ENCODE assay signal across 15 cellular contexts in genomic region chr1:199510314-199510713, GRCh38.
DNase-seq lines count a peak whose midpoint lies in the region; ATAC-seq and TF ChIP-seq lines count a peak whose summit lies in the region.
"Had no signal": no experiment of that assay in that cellular context is flagged by ENCODE, and none has a peak within 500 bp of the region (broad histone marks: within the 10 kb centered on the region; RNA-seq: fewer than 3 reads in every experiment).

No MANE protein-coding gene starts in this region.

- CTCF ChIA-PET in CD4-positive, alpha-beta T cell (lab: Charles Lee): no interaction called here

- peak; percentile 88 for ATAC-seq in GM18870 (IDR thresholded peaks at IDR 0.05; ENCODE audit: unreplicated experiment)
- peak; percentile 88 for ATAC-seq in HG02588 (IDR thresholded peaks at IDR 0.05; ENCODE audit: unreplicated experiment)
- ATAC-seq in HG03354 (IDR thresholded peaks at IDR 0.05; ENCODE audit: poor library complexity, severe bottlenecking, unreplicated experiment): peak; percentile 72
- no peak for ATAC-seq in naive thymus-derived CD8-positive, alpha-beta T cell
- ATAC-seq in activated naive CD4-positive, alpha-beta T cell treated with anti-CD3 and anti-CD28 coated beads, Interleukin-2, amount 50 U/mL, for 72 hours: no peak
- ATAC-seq in CD4-positive, alpha-beta T cell (ENCODE audit: poor library complexity): no peak
- ATAC-seq: effector memory CD8-positive, alpha-beta T cell; left lobe of liver had no signal

- H3K4me3 Mint-ChIP-seq in nephron: no peak overlapping the region
- no peak overlapping the region for H3K4me3 Mint-ChIP-seq in naive thymus-derived CD8-positive, alpha-beta T cell
- no peak overlapping the region for H3K4me3 Mint-ChIP-seq in CD4-positive, alpha-beta T cell
- H3K4me3 Mint-ChIP-seq: CD4-positive, alpha-beta memory T cell; effector memory CD8-positive, alpha-beta T cell had no signal

- no peak for DNase-seq in naive thymus-derived CD8-positive, alpha-beta T cell
- DNase-seq in hippocampal formation (lab: John Stamatoyannopoulos, UW): no peak
- DNase-seq in activated naive CD4-positive, alpha-beta T cell treated with anti-CD3 and anti-CD28 coated beads, Interleukin-2, amount 50 U/mL, for 72 hours (ENCODE audit: low spot score in 2 of 2): no peak
- no peak for DNase-seq in CD4-positive, alpha-beta T cell
- DNase-seq: activated CD8-positive, alpha-beta memory T cell treated with anti-CD3 and anti-CD28 coated beads, Interleukin-2, amount 50 U/mL, for 48 hours; CD4-positive, alpha-beta memory T cell; effector memory CD8-positive, alpha-beta T cell; NCI-H187 treated with DMSO at 0.1 percent for 48 hours had no signal

- no peaks in the 10 kb centered on the region for H3K27me3 ChIP-seq in CD4-positive, alpha-beta T cell (ENCODE audit: control insufficient read depth, insufficient read depth, low read length)
- H3K27me3 ChIP-seq: neutrophil had no signal

- peak overlapping the region; percentile 15 to 35 (median 29) for H3K27ac Mint-ChIP-seq in nephron
- H3K27ac Mint-ChIP-seq in naive thymus-derived CD8-positive, alpha-beta T cell: no peak overlapping the region
- no peak overlapping the region for H3K27ac Mint-ChIP-seq in activated naive CD4-positive, alpha-beta T cell treated with anti-CD3 and anti-CD28 coated beads, Interleukin-2, amount 50 U/mL, for 72 hours
- no peak overlapping the region for H3K27ac Mint-ChIP-seq in CD4-positive, alpha-beta T cell
- H3K27ac Mint-ChIP-seq: CD4-positive, alpha-beta memory T cell; effector memory CD8-positive, alpha-beta T cell had no signal

- H3K9me3 ChIP-seq in CD4-positive, alpha-beta T cell (ENCODE audit: control insufficient read depth, low read length): no peaks in the 10 kb centered on the region
- H3K9me3 ChIP-seq: neutrophil had no signal

- H3K9me3 Mint-ChIP-seq in nephron: no peaks in the 10 kb centered on the region
- no peaks in the 10 kb centered on the region for H3K9me3 Mint-ChIP-seq in naive thymus-derived CD8-positive, alpha-beta T cell
- H3K9me3 Mint-ChIP-seq in activated naive CD4-positive, alpha-beta T cell treated with anti-CD3 and anti-CD28 coated beads, Interleukin-2, amount 50 U/mL, for 72 hours: no peaks in the 10 kb centered on the region
- H3K9me3 Mint-ChIP-seq in CD4-positive, alpha-beta T cell: no peaks in the 10 kb centered on the region
- H3K9me3 Mint-ChIP-seq: CD4-positive, alpha-beta memory T cell; effector memory CD8-positive, alpha-beta T cell; IgD-negative memory B cell had no signal

- H3K27ac ChIP-seq in CD4-positive, alpha-beta T cell (ENCODE audit: low read depth, low read length): no peak overlapping the region
- H3K27ac ChIP-seq: neutrophil had no signal

- TF ChIP-seq CTCF in nephron (IDR thresholded peaks at IDR 0.05; ENCODE audit: unreplicated experiment in 3 of 3): no peak
- TF ChIP-seq CTCF in CD4-positive, alpha-beta T cell (IDR thresholded peaks at IDR 0.05): no peak

- no peaks in the 10 kb centered on the region for H3K27me3 Mint-ChIP-seq in nephron (ENCODE audit: low read depth)
- H3K27me3 Mint-ChIP-seq in naive thymus-derived CD8-positive, alpha-beta T cell: no peaks in the 10 kb centered on the region
- no peaks in the 10 kb centered on the region for H3K27me3 Mint-ChIP-seq in CD4-positive, alpha-beta T cell

- no peaks in the 10 kb centered on the region for H3K36me3 Mint-ChIP-seq in nephron (ENCODE audit: low read depth)
- no peaks in the 10 kb centered on the region for H3K36me3 Mint-ChIP-seq in naive thymus-derived CD8-positive, alpha-beta T cell
- no peaks in the 10 kb centered on the region for H3K36me3 Mint-ChIP-seq in activated naive CD4-positive, alpha-beta T cell treated with anti-CD3 and anti-CD28 coated beads, Interleukin-2, amount 50 U/mL, for 72 hours
- H3K36me3 Mint-ChIP-seq in CD4-positive, alpha-beta T cell (ENCODE audit: low read depth): no peaks in the 10 kb centered on the region
- H3K36me3 Mint-ChIP-seq: CD4-positive, alpha-beta memory T cell; IgD-negative memory B cell had no signal

- POLR2A ChIA-PET in naive thymus-derived CD8-positive, alpha-beta T cell (lab: Charles Lee): no interaction called here
- POLR2A ChIA-PET in CD4-positive, alpha-beta T cell (lab: Charles Lee): no interaction called here

- peaks cover 4% of the 10 kb centered on the region for H3K4me1 Mint-ChIP-seq in nephron
- peaks cover 0 to 17% (median 0%) of the 10 kb centered on the region in 4 donors for H3K4me1 Mint-ChIP-seq in naive thymus-derived CD8-positive, alpha-beta T cell
- no peaks in the 10 kb centered on the region for H3K4me1 Mint-ChIP-seq in CD4-positive, alpha-beta T cell (ENCODE audit: low read depth)

- intact Hi-C loops in CD4-positive, alpha-beta T cell (cut with DNase I, micrococcal nuclease): no loop called here

Comparison
In these comparisons a context has a peak if more than half of its experiments do, and no peak if none do; other contexts are left out.
1. ATAC-seq: peak in GM18870 (single experiment), HG02588 (single experiment) and HG03354 (single experiment); none in naive thymus-derived CD8-positive, alpha-beta T cell (0 of 2), activated naive CD4-positive, alpha-beta T cell treated with anti-CD3 and anti-CD28 coated beads, Interleukin-2, amount 50 U/mL, for 72 hours (0 of 2) and CD4-positive, alpha-beta T cell (single experiment).
2. H3K27ac Mint-ChIP-seq: peak in nephron (3 of 3); none in naive thymus-derived CD8-positive, alpha-beta T cell (0 of 10), activated naive CD4-positive, alpha-beta T cell treated with anti-CD3 and anti-CD28 coated beads, Interleukin-2, amount 50 U/mL, for 72 hours (0 of 2) and CD4-positive, alpha-beta T cell (single experiment).